In the genomic region with DNA sequence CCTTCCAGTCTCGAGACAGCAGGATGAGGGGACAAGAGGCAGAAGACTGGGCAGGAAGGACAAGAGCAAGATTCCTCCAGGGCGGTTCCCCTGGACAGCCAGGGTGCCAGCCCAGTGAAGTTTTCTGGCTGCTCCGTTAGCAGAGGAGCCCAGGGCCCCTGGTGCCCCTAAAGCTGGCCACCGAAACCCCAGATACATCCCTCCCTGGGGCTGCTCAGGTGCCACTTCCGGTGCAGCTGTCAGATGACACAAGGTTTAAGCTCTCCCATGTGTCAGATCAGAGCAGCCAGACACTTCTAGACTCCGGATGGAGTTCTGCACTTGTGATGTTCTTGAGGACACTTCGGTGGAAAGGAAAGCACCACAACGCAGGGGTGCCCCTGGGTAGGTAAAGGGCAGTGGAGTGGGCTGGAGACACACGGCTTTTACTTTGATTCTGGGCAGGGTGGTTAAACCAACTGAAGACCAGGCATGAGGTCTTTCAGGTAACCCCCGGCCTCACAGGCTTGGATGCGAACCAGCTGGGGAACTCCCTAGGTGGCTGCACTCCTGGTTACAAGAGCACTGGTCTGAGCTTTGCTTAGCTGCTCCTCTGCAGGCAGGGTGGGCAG, we compare ENCODE assay signal across 8 cellular contexts.
DNase-seq lines count a peak whose midpoint lies in the region; ATAC-seq and TF ChIP-seq lines count a peak whose summit lies in the region.

No MANE protein-coding gene starts in this region.

- DNase-seq in SJCRH30 (peak in 1 of 2 experiments; percentile 59), endodermal cell (no peak), HuH-7.5 (ENCODE audit: low spot score) (no peak), WERI-Rb-1 (no peak), NCI-H774 (lab: John Stamatoyannopoulos, UW) (no peak), NCI-H524 treated with DMSO at 0.1 percent for 48 hours (lab: John Stamatoyannopoulos, UW) (no peak)

- peaks cover 5% of the 10 kb centered on the region for H3K36me3 Mint-ChIP-seq in endodermal cell (ENCODE audit: low read depth)

- H3K36me3 ChIP-seq in SJCRH30 (peaks cover 4% of the 10 kb centered on the region; the same call in 1 of the 2 replicates), endodermal cell (ENCODE audit: control insufficient read depth, insufficient read depth, low read length) (peaks cover 4% of the 10 kb centered on the region), WERI-Rb-1 (no peaks in the 10 kb centered on the region)

- TF ChIP-seq CTCF in endodermal cell (conservative IDR thresholded peaks at IDR 0.05): no peak
- no peak for TF ChIP-seq CTCF in WERI-Rb-1 (IDR thresholded peaks at IDR 0.05; ENCODE audit: low read depth, low read length)

- no peaks in the 10 kb centered on the region for H3K27me3 Mint-ChIP-seq in endodermal cell (ENCODE audit: insufficient read depth)

- WGBS in endodermal cell (ENCODE audit: insufficient coverage in 1 of 2, insufficient read length in 1 of 2), 2 experiments: 71 to 91% methylated on average over 8 to 11 of the region's 11 CpGs

- H3K27me3 ChIP-seq in SJCRH30 (no peaks in the 10 kb centered on the region), endodermal cell (ENCODE audit: control insufficient read depth, insufficient read depth, low read length, poor library complexity, severe bottlenecking) (no peaks in the 10 kb centered on the region), WERI-Rb-1 (ENCODE audit: insufficient read depth, low read depth, severe bottlenecking) (no peaks in the 10 kb centered on the region)

- H3K27ac Mint-ChIP-seq in endodermal cell: peak overlapping the region; percentile 48

- H3K4me3 ChIP-seq in SJCRH30: no peak overlapping the region
- no peak overlapping the region for H3K4me3 ChIP-seq in endodermal cell (ENCODE audit: low read length)
- H3K4me3 ChIP-seq in WERI-Rb-1 (ENCODE audit: low read depth, low read length): no peak overlapping the region

- peaks cover 59% of the 10 kb centered on the region for H3K4me1 ChIP-seq in SJCRH30
- peaks cover 24% of the 10 kb centered on the region for H3K4me1 ChIP-seq in endodermal cell (ENCODE audit: control insufficient read depth, insufficient read depth, low read length)

- H3K9me3 Mint-ChIP-seq in endodermal cell: no peaks in the 10 kb centered on the region

- H3K4me1 Mint-ChIP-seq in endodermal cell: peaks cover 54% of the 10 kb centered on the region

- H3K9ac ChIP-seq in endodermal cell (ENCODE audit: extremely low read depth, low read length, poor library complexity, severe bottlenecking): no peak overlapping the region

- H3K27ac ChIP-seq in SJCRH30 (peak overlapping the region; percentile 75), endodermal cell (ENCODE audit: low read depth, low read length) (peak overlapping the region; percentile 92), WERI-Rb-1 (no peak overlapping the region)

- H3K4me3 Mint-ChIP-seq in endodermal cell: no peak overlapping the region

- ATAC-seq in GM18511 (IDR thresholded peaks at IDR 0.05; ENCODE audit: unreplicated experiment) (peak; percentile 78), HG02588 (IDR thresholded peaks at IDR 0.05; ENCODE audit: unreplicated experiment) (peak; percentile 65)

- no peaks in the 10 kb centered on the region for H3K9me3 ChIP-seq in SJCRH30 (replicated peaks)
- no peaks in the 10 kb centered on the region for H3K9me3 ChIP-seq in endodermal cell (ENCODE audit: control insufficient read depth, low read length)
- no peaks in the 10 kb centered on the region for H3K9me3 ChIP-seq in WERI-Rb-1 (ENCODE audit: severe bottlenecking)
